In genomic region chr4:89838005-89838404, GRCh38 we compare ENCODE assay signal across 8 cellular contexts. TPM values are rescaled to one million over a fixed set of nuclear protein-coding genes. Genes with fewer than 3 reads are reported as not detected.
DNase-seq lines count a peak whose midpoint lies in the region; ATAC-seq and TF ChIP-seq lines count a peak whose summit lies in the region.

No MANE protein-coding gene starts in this region.

- TF ChIP-seq POLR2A in stomach (IDR thresholded peaks at IDR 0.05) = no peak

- intact Hi-C loops in stomach (cut with DNase I; ENCODE audit: low total_unique reads) = no loop called here

- H3K27me3 Mint-ChIP-seq in activated CD8-positive, alpha-beta T cell treated with anti-CD3 and anti-CD28 coated beads, Interleukin-2, amount 10 ng/mL, durations not matched to agents 7 days and 5 days (ENCODE audit: low read depth) = peaks cover 54% of the 10 kb centered on the region

- no peak overlapping the region for H3K4me2 ChIP-seq in GM23248 (ENCODE audit: unreplicated experiment)

- H3K27ac ChIP-seq in GM23248 = no peak overlapping the region
- H3K27ac ChIP-seq in stomach = peak overlapping the region in 1 of 5 donors; percentile 70

- H3F3A ChIP-seq in GM23248 (ENCODE audit: insufficient read depth) = no peaks in the 10 kb centered on the region

- CTCF ChIA-PET in activated CD8-positive, alpha-beta T cell treated with anti-CD3 and anti-CD28 coated beads, Interleukin-2, amount 10 ng/mL, durations not matched to agents 7 days and 5 days (lab: Charles Lee) = interaction anchor here (0.7 kb wide), 1 partner anchor 228 kb away, joined by 3 read pairs; no protein-coding TSS in a partner anchor

- no peak for ATAC-seq in activated CD8-positive, alpha-beta T cell treated with anti-CD3 and anti-CD28 coated beads, Interleukin-2, amount 10 ng/mL, durations not matched to agents 7 days and 5 days

- H3K9me2 ChIP-seq in GM23248 (ENCODE audit: insufficient read depth) = no peaks in the 10 kb centered on the region; the same call in 1 of the 2 replicates

- no peak overlapping the region for H3K4me3 ChIP-seq in GM23248
- H3K4me3 ChIP-seq in iPS-11a (ENCODE audit: low read depth, low read length) = peak overlapping the region; percentile 69
- H3K4me3 ChIP-seq in stomach = peak overlapping the region; percentile 50 to 71 (median 62)

- no peaks in the 10 kb centered on the region for H3K9me3 Mint-ChIP-seq in activated CD8-positive, alpha-beta T cell treated with anti-CD3 and anti-CD28 coated beads, Interleukin-2, amount 10 ng/mL, durations not matched to agents 7 days and 5 days (ENCODE audit: insufficient read depth)

- peaks cover 3% of the 10 kb centered on the region for H3K36me3 Mint-ChIP-seq in activated CD8-positive, alpha-beta T cell treated with anti-CD3 and anti-CD28 coated beads, Interleukin-2, amount 10 ng/mL, durations not matched to agents 7 days and 5 days (ENCODE audit: low read depth)

- peak overlapping the region; percentile 72 for H3K4me3 Mint-ChIP-seq in activated CD8-positive, alpha-beta T cell treated with anti-CD3 and anti-CD28 coated beads, Interleukin-2, amount 10 ng/mL, durations not matched to agents 7 days and 5 days

- no peak overlapping the region for H3K27ac Mint-ChIP-seq in activated CD8-positive, alpha-beta T cell treated with anti-CD3 and anti-CD28 coated beads, Interleukin-2, amount 10 ng/mL, durations not matched to agents 7 days and 5 days

- H3K4me1 ChIP-seq in GM23248 (ENCODE audit: insufficient read depth) (no peaks in the 10 kb centered on the region), stomach (peaks cover 15 to 25% (median 19%) of the 10 kb centered on the region in 4 donors)

- H3K79me2 ChIP-seq in GM23248 (ENCODE audit: insufficient read depth) = no peaks in the 10 kb centered on the region

- in situ Hi-C loops in ACHN (cut with HindIII; ENCODE audit: low pct_ligation_motif_present, low pct_unique_long_range_greater_than_20kb, low sequenced_read_pairs) (no loop called here), GM23248 (cut with MboI) (no loop called here)

- H3K4me1 Mint-ChIP-seq in activated CD8-positive, alpha-beta T cell treated with anti-CD3 and anti-CD28 coated beads, Interleukin-2, amount 10 ng/mL, durations not matched to agents 7 days and 5 days (ENCODE audit: low read depth) = peaks cover 30% of the 10 kb centered on the region

- DNase-seq in ACHN = peak; percentile 21
- peak; percentile 12 for DNase-seq in GM23248
- no peak for DNase-seq in activated CD8-positive, alpha-beta T cell treated with anti-CD3 and anti-CD28 coated beads, Interleukin-2, amount 10 ng/mL, durations not matched to agents 7 days and 5 days
- DNase-seq in stomach = no peak
- DNase-seq in kidney tubule cell (ENCODE audit: low spot score) = no peak
- no peak for DNase-seq in KG1 (lab: John Stamatoyannopoulos, UW)
- DNase-seq in NCI-H1436 treated with DMSO at 0.1 percent for 48 hours (lab: John Stamatoyannopoulos, UW) = no peak

- peak overlapping the region; percentile 71; the same call in 1 of the 2 replicates for H2AFZ ChIP-seq in GM23248

- POLR2A ChIA-PET in activated CD8-positive, alpha-beta T cell treated with anti-CD3 and anti-CD28 coated beads, Interleukin-2, amount 10 ng/mL, durations not matched to agents 7 days and 5 days (lab: Charles Lee) = interaction anchor here (0.6 kb wide), 1 partner anchor 636 kb away, joined by 4 read pairs; no protein-coding TSS in a partner anchor

- WGBS in GM23248 (ENCODE audit: low coverage in 1 of 2, low lambda C conversion rate in 2 of 2, missing lambda C conversion rate in 2 of 2), 2 experiments = 2% methylated on average over 9 of the region's 9 CpGs
- WGBS in stomach, 5 donors = 2 to 5% (median 3%) methylated on average over 9 of the region's 9 CpGs

- no peak for TF ChIP-seq CTCF in stomach (IDR thresholded peaks at IDR 0.05)

- H3K36me3 ChIP-seq in GM23248 (ENCODE audit: low read depth) (no peaks in the 10 kb centered on the region), stomach (no peaks in the 10 kb centered on the region)

- no peaks in the 10 kb centered on the region for H4K20me1 ChIP-seq in GM23248 (ENCODE audit: insufficient read depth)

- H3K9ac ChIP-seq in GM23248 = no peak overlapping the region

- TF ChIP-seq EP300 in stomach (IDR thresholded peaks at IDR 0.05) = no peak

- H3K9me3 ChIP-seq in GM23248 (ENCODE audit: low read depth) (no peaks in the 10 kb centered on the region), stomach (no peaks in the 10 kb centered on the region)

- H3K27me3 ChIP-seq in GM23248 (replicated peaks; ENCODE audit: insufficient read depth) = peaks cover 72% of the 10 kb centered on the region
- H3K27me3 ChIP-seq in stomach = peaks cover 0 to 67% (median 40%) of the 10 kb centered on the region in 3 donors

RNA-seq across cellular contexts. Expression of gene SNCA, which starts 1.0 kb away (rescaled TPM):
- total RNA-seq in GM23248 (2014; rRNA removed; shearing (Covaris generic)) = not detected in 2 replicates
- polyA plus RNA-seq in GM23248 (2016; fragmentation: Nextera tagmentation; extraction: Ambion mirVana) (0.25 TPM in 1 of 2 replicates, not detected in the other), stomach (1 to 10 TPM; 3.1 to 6.6 (median 4.9) TPM)
- 1 to 10 TPM; 3.8 to 4.3 TPM for total RNA-seq in activated CD8-positive, alpha-beta T cell treated with anti-CD3 and anti-CD28 coated beads, Interleukin-2, amount 10 ng/mL, durations not matched to agents 7 days and 5 days
- total RNA-seq in stomach = 100 to 1,000 TPM in 1 of 5 donors, 10 to 100 TPM in 1, under 1 TPM in 1, not detected in 2; 0.58 to 152 (median 20.0) TPM

RNA-seq across cellular contexts. Expression of gene MMRN1, which starts 56.6 kb away (rescaled TPM):
- not detected in 2 replicates for total RNA-seq in GM23248 (2014; rRNA removed; shearing (Covaris generic))
- polyA plus RNA-seq in GM23248 (2016; fragmentation: Nextera tagmentation; extraction: Ambion mirVana) (not detected in 2 replicates), stomach (1 to 10 TPM in 2 of 3 donors, under 1 TPM in 1; 0.93 to 3.8 (median 3.7) TPM)
- under 1 TPM; 0.47 to 0.63 TPM for total RNA-seq in activated CD8-positive, alpha-beta T cell treated with anti-CD3 and anti-CD28 coated beads, Interleukin-2, amount 10 ng/mL, durations not matched to agents 7 days and 5 days
- 10 to 100 TPM in 3 of 5 donors, 1 to 10 TPM in 1, under 1 TPM in 1; 0.58 to 73.8 (median 10.1) TPM for total RNA-seq in stomach

Comparison
In these comparisons a context has a peak if more than half of its experiments do, and no peak if none do; other contexts are left out.
1. DNase-seq: peak in ACHN (single experiment) and GM23248 (single experiment); none in activated CD8-positive, alpha-beta T cell treated with anti-CD3 and anti-CD28 coated beads, Interleukin-2, amount 10 ng/mL, durations not matched to agents 7 days and 5 days (single experiment), stomach (single experiment), kidney tubule cell (single experiment), KG1 (single experiment) and NCI-H1436 treated with DMSO at 0.1 percent for 48 hours (single experiment).